ENCODE assay signal across 1 cellular context in the genomic region with DNA sequence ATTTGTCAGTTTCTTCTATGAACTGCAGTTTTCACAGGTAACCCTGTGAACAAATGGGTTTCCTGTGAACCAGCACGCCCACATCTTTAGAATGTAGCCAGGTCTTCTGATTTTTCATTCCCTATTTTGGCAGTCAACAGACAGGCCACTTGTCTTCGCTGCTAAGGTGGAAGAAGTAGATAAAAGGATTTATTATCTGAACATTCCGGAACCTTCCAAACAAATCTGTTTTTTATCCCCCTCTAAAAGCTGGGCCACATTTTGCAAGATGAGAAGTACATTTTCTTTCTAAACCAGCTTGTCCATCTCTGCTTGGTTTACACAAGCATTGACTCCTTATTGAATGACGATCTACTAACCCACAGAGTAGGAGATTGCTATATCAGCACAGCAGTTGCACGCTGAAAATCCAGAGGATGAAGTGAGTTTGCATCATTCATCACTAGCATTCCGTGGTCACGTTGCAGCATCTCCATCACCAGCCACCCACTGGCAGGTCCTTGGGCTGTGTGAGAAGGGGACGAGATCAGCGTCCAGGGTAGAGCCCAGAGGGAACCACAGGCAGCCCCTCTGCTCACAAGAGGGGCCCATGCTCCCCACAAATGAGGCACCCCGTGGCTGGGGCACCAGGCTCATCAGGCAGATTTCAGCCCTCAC.
TF ChIP-seq lines count a peak whose summit lies in the region.

No MANE protein-coding gene starts in this region.

TF ChIP-seq in K562, 482 proteins besides CTCF, POLR2A, EP300 and RAD21 (continued from another document):
- TF ChIP-seq MNT (conservative IDR thresholded peaks at IDR 0.05): 0 out of 4 replicates have a peak, but pooled peaks of 1 of the 2 experiments have one; percentile 13
- no peak for TF ChIP-seq NR1H2 (CRISPR knock-in tag; IDR thresholded peaks at IDR 0.05)
- peak; percentile 85 for TF ChIP-seq CBFA2T3 (IDR thresholded peaks at IDR 0.05)
- TF ChIP-seq NCOR1 (IDR thresholded peaks at IDR 0.05): peak; percentile 48
- peak; percentile 81 for TF ChIP-seq TCF3 (CRISPR knock-in tag; IDR thresholded peaks at IDR 0.05)
- TF ChIP-seq, protein P1, sequence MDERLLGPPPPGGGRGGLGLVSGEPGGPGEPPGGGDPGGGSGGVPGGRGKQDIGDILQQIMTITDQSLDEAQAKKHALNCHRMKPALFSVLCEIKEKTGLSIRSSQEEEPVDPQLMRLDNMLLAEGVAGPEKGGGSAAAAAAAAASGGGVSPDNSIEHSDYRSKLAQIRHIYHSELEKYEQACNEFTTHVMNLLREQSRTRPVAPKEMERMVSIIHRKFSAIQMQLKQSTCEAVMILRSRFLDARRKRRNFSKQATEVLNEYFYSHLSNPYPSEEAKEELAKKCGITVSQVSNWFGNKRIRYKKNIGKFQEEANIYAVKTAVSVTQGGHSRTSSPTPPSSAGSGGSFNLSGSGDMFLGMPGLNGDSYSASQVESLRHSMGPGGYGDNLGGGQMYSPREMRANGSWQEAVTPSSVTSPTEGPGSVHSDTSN (CRISPR knock-in tag; IDR thresholded peaks at IDR 0.05; ENCODE audit: low read depth): no peak
- TF ChIP-seq, protein P1 (tag; conservative IDR thresholded peaks at IDR 0.05; ENCODE audit: low read depth): peak; percentile 88
- TF ChIP-seq SMARCE1 (IDR thresholded peaks at IDR 0.05): peak; percentile 24; the same call in 1 of the 2 replicates
- TF ChIP-seq TEAD4 (IDR thresholded peaks at IDR 0.05; ENCODE audit: low read length): peak; percentile 88
- no peak for TF ChIP-seq TEAD4 (CRISPR knock-in tag; IDR thresholded peaks at IDR 0.05; ENCODE audit: borderline replicate concordance)
- TF ChIP-seq E4F1 (CRISPR knock-in tag; IDR thresholded peaks at IDR 0.05; ENCODE audit: borderline replicate concordance): no peak
- TF ChIP-seq HDAC2 (IDR thresholded peaks at IDR 0.05): peak; percentile 96
- no peak for TF ChIP-seq ZNF282 (CRISPR knock-in tag; IDR thresholded peaks at IDR 0.05)
- peak; percentile 17; the same call in 1 of the 2 replicates for TF ChIP-seq NFIC (IDR thresholded peaks at IDR 0.05)
- no peak for TF ChIP-seq RBM15 (IDR thresholded peaks at IDR 0.05; ENCODE audit: insufficient read depth, low read length)
- TF ChIP-seq ZEB2 (IDR thresholded peaks at IDR 0.05): peak; percentile 76
- TF ChIP-seq, protein P2, sequence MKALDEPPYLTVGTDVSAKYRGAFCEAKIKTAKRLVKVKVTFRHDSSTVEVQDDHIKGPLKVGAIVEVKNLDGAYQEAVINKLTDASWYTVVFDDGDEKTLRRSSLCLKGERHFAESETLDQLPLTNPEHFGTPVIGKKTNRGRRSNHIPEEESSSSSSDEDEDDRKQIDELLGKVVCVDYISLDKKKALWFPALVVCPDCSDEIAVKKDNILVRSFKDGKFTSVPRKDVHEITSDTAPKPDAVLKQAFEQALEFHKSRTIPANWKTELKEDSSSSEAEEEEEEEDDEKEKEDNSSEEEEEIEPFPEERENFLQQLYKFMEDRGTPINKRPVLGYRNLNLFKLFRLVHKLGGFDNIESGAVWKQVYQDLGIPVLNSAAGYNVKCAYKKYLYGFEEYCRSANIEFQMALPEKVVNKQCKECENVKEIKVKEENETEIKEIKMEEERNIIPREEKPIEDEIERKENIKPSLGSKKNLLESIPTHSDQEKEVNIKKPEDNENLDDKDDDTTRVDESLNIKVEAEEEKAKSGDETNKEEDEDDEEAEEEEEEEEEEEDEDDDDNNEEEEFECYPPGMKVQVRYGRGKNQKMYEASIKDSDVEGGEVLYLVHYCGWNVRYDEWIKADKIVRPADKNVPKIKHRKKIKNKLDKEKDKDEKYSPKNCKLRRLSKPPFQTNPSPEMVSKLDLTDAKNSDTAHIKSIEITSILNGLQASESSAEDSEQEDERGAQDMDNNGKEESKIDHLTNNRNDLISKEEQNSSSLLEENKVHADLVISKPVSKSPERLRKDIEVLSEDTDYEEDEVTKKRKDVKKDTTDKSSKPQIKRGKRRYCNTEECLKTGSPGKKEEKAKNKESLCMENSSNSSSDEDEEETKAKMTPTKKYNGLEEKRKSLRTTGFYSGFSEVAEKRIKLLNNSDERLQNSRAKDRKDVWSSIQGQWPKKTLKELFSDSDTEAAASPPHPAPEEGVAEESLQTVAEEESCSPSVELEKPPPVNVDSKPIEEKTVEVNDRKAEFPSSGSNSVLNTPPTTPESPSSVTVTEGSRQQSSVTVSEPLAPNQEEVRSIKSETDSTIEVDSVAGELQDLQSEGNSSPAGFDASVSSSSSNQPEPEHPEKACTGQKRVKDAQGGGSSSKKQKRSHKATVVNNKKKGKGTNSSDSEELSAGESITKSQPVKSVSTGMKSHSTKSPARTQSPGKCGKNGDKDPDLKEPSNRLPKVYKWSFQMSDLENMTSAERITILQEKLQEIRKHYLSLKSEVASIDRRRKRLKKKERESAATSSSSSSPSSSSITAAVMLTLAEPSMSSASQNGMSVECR (CRISPR knock-in tag; IDR thresholded peaks at IDR 0.05): no peak
- TF ChIP-seq MCM3 (IDR thresholded peaks at IDR 0.05): no peak
- peak; percentile 66; the same call in 1 of the 2 replicates for TF ChIP-seq ATF3 (IDR thresholded peaks at IDR 0.05)
- no peak for TF ChIP-seq ATF3 (CRISPR knock-in tag; conservative IDR thresholded peaks at IDR 0.05)
- TF ChIP-seq PML (IDR thresholded peaks at IDR 0.05; ENCODE audit: low read length): peak; percentile 44; the same call in 1 of the 2 replicates
- TF ChIP-seq RCOR1 (IDR thresholded peaks at IDR 0.05; ENCODE audit: borderline replicate concordance in 1 of 2, low read depth in 2 of 2, low read length in 2 of 2): peak in 1 of 2 experiments; percentile 86; a peak in 2 of 4 replicates
- 0 out of 2 replicates have a peak, but pooled peaks have one; percentile 17 for TF ChIP-seq NR4A1 (CRISPR knock-in tag; IDR thresholded peaks at IDR 0.05)
- TF ChIP-seq NR4A1 (tag; IDR thresholded peaks at IDR 0.05): no peak
- peak; percentile 83 for TF ChIP-seq ARID1B (IDR thresholded peaks at IDR 0.05)
